32 cellular contexts compared by ENCODE assay signal in genomic region chr2:207911856-207912255, GRCh38.
DNase-seq lines count a peak whose midpoint lies in the region; ATAC-seq and TF ChIP-seq lines count a peak whose summit lies in the region.
"Had no signal": no experiment of that assay in that cellular context is flagged by ENCODE, and none has a peak within 500 bp of the region (broad histone marks: within the 10 kb centered on the region; RNA-seq: fewer than 3 reads in every experiment).

No MANE protein-coding gene starts in this region.

- no peak overlapping the region for H3K27ac ChIP-seq in left ventricle myocardium inferior (replicated peaks)
- H3K27ac ChIP-seq: 22Rv1; A549; BLaER1; BLaER1 treated with 17β-estradiol and CSF1 and Interleukin-3, amounts not matched to agents 10 nM and 100 nM; C4-2B had no signal

- H3K9me3 ChIP-seq in left ventricle myocardium inferior (replicated peaks) (no peaks in the 10 kb centered on the region), Caco-2 (no peaks in the 10 kb centered on the region; the same call in 1 of the 2 replicates)
- H3K9me3 ChIP-seq: A549; BE2C; BLaER1; BLaER1 treated with 17β-estradiol and CSF1 and Interleukin-3, amounts not matched to agents 10 nM and 100 nM had no signal

- POLR2A ChIA-PET in Caco-2 (lab: Charles Lee): no interaction called here

- H3K27me3 ChIP-seq in left ventricle myocardium inferior (ENCODE audit: low read depth) (no peaks in the 10 kb centered on the region), Caco-2 (replicated peaks; ENCODE audit: control insufficient read depth, insufficient read depth, low read length) (no peaks in the 10 kb centered on the region)
- H3K27me3 ChIP-seq: BE2C; BLaER1; BLaER1 treated with 17β-estradiol and CSF1 and Interleukin-3, amounts not matched to agents 10 nM and 100 nM had no signal

- no peak overlapping the region for H3K4me3 Mint-ChIP-seq in Caco-2 (ENCODE audit: unreplicated experiment)
- H3K4me3 Mint-ChIP-seq: B cell; CD14-positive monocyte; CD4-positive, alpha-beta memory T cell; CD4-positive, alpha-beta T cell; CD4-positive, CD25-positive, alpha-beta regulatory T cell; CD8-positive, alpha-beta memory T cell; CD8-positive, alpha-beta T cell had no signal

- ATAC-seq in Right ventricle myocardium superior (ENCODE audit: poor library complexity) (peak; percentile 71), left ventricle myocardium superior (peak; percentile 68)
- ATAC-seq: A549; CD8-positive, alpha-beta T cell had no signal

- H3K36me3 ChIP-seq in left ventricle myocardium inferior: no peaks in the 10 kb centered on the region
- H3K36me3 ChIP-seq in Caco-2 (ENCODE audit: control insufficient read depth, insufficient read depth, low read length): no peaks in the 10 kb centered on the region
- H3K36me3 ChIP-seq: BE2C, BLaER1 had no signal

- intact Hi-C loops in Right ventricle myocardium superior (cut with DNase I) (no loop called here), left ventricle myocardium inferior (cut with micrococcal nuclease) (no loop called here), left ventricle myocardium superior (cut with micrococcal nuclease) (no loop called here), cardiac septum (cut with DNase I) (no loop called here), Caco-2 (cut with micrococcal nuclease; ENCODE audit: unreplicated experiment) (loop anchor here (1.0 to 2.0 kb wide), 3 partner anchors 19 to 64 kb away; no protein-coding TSS in a partner anchor)

- H3K4me1 Mint-ChIP-seq in Caco-2 (ENCODE audit: low read depth, unreplicated experiment): peaks cover 25% of the 10 kb centered on the region
- H3K4me1 Mint-ChIP-seq: B cell, CD14-positive monocyte had no signal

- BruUV-seq in Caco-2 (replicated peaks; lab: Mats Ljungman, UMichigan): no TSS peak

- peak overlapping the region; percentile 20 for H3K27ac Mint-ChIP-seq in Caco-2 (ENCODE audit: unreplicated experiment)
- H3K27ac Mint-ChIP-seq: B cell; CD14-positive monocyte; CD4-positive, alpha-beta memory T cell; CD4-positive, alpha-beta T cell; CD4-positive, CD25-positive, alpha-beta regulatory T cell; CD8-positive, alpha-beta memory T cell; CD8-positive, alpha-beta T cell had no signal

- H3K4me3 ChIP-seq in left ventricle myocardium inferior: no peak overlapping the region
- no peak overlapping the region for H3K4me3 ChIP-seq in Caco-2 (ENCODE audit: low read depth, low read length)
- no peak overlapping the region for H3K4me3 ChIP-seq in foreskin fibroblast (ENCODE audit: low read depth in 1 of 2, low read length in 2 of 2)
- H3K4me3 ChIP-seq: A549; BLaER1; BLaER1 treated with 17β-estradiol and CSF1 and Interleukin-3, amounts not matched to agents 10 nM and 100 nM had no signal

- peaks cover 7% of the 10 kb centered on the region for H3K4me1 ChIP-seq in left ventricle myocardium inferior
- H3K4me1 ChIP-seq in Caco-2: peaks cover 31% of the 10 kb centered on the region
- H3K4me1 ChIP-seq: BLaER1; BLaER1 treated with 17β-estradiol and CSF1 and Interleukin-3, amounts not matched to agents 10 nM and 100 nM had no signal

- no peak for TF ChIP-seq CTCF in left ventricle myocardium inferior (IDR thresholded peaks at IDR 0.05; ENCODE audit: borderline replicate concordance)
- TF ChIP-seq CTCF in Caco-2 (IDR thresholded peaks at IDR 0.05; ENCODE audit: insufficient read depth in 1 of 2, low read depth in 1 of 2, low read length in 1 of 2, severe bottlenecking in 1 of 2, unreplicated experiment in 1 of 2): no peak
- no peak for TF ChIP-seq CTCF in foreskin fibroblast (IDR thresholded peaks at IDR 0.05; ENCODE audit: low read depth, low read length)

- no peaks in the 10 kb centered on the region for H3K27me3 Mint-ChIP-seq in Caco-2 (ENCODE audit: insufficient read depth, unreplicated experiment)
- H3K27me3 Mint-ChIP-seq: B cell; CD4-positive, alpha-beta memory T cell; CD4-positive, alpha-beta T cell; CD4-positive, CD25-positive, alpha-beta regulatory T cell; CD8-positive, alpha-beta memory T cell had no signal

- CTCF ChIA-PET in Caco-2 (lab: Charles Lee): interaction anchor here (0.6 to 0.9 kb wide), 2 partner anchors 166 to 748 kb away, joined by 3 read pairs; no protein-coding TSS in a partner anchor

- DNase-seq in Right ventricle myocardium superior (no peak), left ventricle myocardium inferior (no peak), left ventricle myocardium superior (no peak), cardiac septum (ENCODE audit: low spot score) (no peak), Caco-2 (no peak), foreskin fibroblast (no peak)
- DNase-seq: 8988T; ACHN; AML-193; BE2C; C1 segment of cervical spinal cord; Calu3; CD4-positive, alpha-beta memory T cell; CD4-positive, alpha-beta T cell; CD4-positive, CD25-positive, alpha-beta regulatory T cell; CD8-positive, alpha-beta memory T cell; CD8-positive, alpha-beta T cell; COR-L47; DMS 273 treated with DMSO at 0.1 percent for 48 hours; DMS153; DMS53; DMS79; DMS79 treated with DMSO at 0.1 percent for 48 hours; DND-41; EL had no signal

- peaks cover 6% of the 10 kb centered on the region for H3K36me3 Mint-ChIP-seq in Caco-2 (ENCODE audit: insufficient read depth, unreplicated experiment)

- peaks cover 13% of the 10 kb centered on the region for H3K9me3 Mint-ChIP-seq in Caco-2 (ENCODE audit: unreplicated experiment)
- H3K9me3 Mint-ChIP-seq: CD4-positive, alpha-beta T cell; CD4-positive, CD25-positive, alpha-beta regulatory T cell; CD8-positive, alpha-beta memory T cell; CD8-positive, alpha-beta T cell had no signal
